ENCODE assay signal across 7 cellular contexts in the genomic region with DNA sequence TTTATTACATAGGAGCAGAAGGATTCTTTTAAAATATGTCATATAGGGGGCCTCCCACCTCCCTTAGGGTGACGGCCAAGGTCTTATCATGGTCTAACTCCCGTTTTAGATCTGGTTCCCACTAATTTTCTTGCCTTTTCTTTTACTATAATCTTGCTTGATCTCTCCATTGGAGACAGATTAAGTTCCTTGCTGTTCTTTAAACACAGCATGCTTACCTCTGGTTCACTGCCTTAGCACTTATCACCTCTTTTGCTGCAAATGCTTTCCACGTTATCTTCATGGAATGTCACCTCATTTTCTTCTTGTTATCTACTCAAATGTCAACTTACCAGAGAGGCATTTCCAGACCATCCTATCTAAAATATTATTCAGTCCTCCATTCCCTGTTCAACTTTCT.
"Had no signal": no experiment of that assay in that cellular context is flagged by ENCODE, and none has a peak within 500 bp of the region (broad histone marks: within the 10 kb centered on the region; RNA-seq: fewer than 3 reads in every experiment).

No MANE protein-coding gene starts in this region.

- FAIRE-seq: HepG2, K562 had no signal

- H3K4me2 ChIP-seq: GM23338 had no signal

- H3K27ac ChIP-seq: HL-60 had no signal

- ATAC-seq: GM23338, HepG2, K562 had no signal

- H3K4me3 ChIP-seq: GM23338, K562 had no signal

- DNase-seq: H9, HCEC 1CT, KG1 had no signal

- H2AFZ ChIP-seq: GM23338 had no signal
